Comparison of ENCODE assay signal across 1 cellular context in the genomic region with DNA sequence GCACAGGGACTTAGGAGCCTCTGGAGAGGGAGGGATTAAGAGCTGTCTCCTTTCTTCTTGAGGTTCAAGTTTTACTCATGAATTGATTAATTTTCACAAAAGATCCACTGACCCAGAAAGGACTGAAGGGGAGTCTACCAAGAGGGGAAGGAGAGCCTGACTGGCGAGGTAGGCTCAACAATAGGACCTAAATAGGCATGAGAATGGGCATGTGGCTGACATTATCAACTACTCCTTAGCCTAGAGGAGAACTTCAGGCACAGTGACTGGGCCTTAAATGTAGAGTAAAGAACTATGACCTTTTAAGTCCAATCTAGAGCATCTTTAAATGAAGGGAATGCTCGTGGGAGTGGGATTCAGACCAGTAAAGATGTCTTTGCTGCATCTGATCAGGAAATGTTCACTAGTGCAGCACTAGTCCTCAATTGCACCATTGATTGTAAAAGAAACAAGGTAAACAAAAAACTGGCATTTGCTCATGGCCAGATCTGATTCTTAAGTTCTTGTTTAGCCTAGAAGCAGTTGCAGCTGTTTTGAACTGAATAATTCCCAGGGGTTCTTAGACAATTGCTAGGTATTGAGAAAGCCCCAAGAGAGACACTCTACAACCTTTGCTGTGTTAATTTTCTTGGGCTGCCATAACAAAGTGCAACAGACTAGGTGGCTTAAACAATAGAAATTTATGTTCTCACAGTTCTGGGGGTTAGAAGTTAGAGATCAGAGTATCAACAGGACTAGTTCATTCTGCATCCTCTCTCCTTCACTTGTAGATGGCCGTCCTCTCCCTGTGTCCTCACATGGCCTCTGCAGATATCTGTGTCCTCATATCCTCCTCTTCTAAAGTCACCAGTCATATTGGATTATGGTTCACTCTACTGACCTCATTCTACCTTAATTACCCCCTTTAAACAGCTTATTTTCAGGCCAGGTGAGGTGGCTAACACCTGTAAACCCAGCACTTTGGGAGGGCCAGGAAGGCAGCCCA.
TF ChIP-seq lines count a peak whose summit lies in the region.

No MANE protein-coding gene starts in this region.

TF ChIP-seq in GM23338, 12 proteins besides CTCF, POLR2A, EP300 and RAD21 (continued from another document):
- TF ChIP-seq CREB1 (CRISPR knock-in tag; IDR thresholded peaks at IDR 0.05; ENCODE audit: low read depth) (no peak), ZNF331 (CRISPR knock-in tag; IDR thresholded peaks at IDR 0.05; ENCODE audit: low read depth) (no peak), POLR2AphosphoS5 (IDR thresholded peaks at IDR 0.05; ENCODE audit: low read depth) (no peak), NANOG (IDR thresholded peaks at IDR 0.05; ENCODE audit: borderline replicate concordance) (no peak), STAT1 (IDR thresholded peaks at IDR 0.05; ENCODE audit: unreplicated experiment) (no peak), JUNB (IDR thresholded peaks at IDR 0.05; ENCODE audit: unreplicated experiment) (no peak), EZH2 (IDR thresholded peaks at IDR 0.05; ENCODE audit: low read depth, unreplicated experiment) (no peak)
- TF ChIP-seq, protein P1, sequence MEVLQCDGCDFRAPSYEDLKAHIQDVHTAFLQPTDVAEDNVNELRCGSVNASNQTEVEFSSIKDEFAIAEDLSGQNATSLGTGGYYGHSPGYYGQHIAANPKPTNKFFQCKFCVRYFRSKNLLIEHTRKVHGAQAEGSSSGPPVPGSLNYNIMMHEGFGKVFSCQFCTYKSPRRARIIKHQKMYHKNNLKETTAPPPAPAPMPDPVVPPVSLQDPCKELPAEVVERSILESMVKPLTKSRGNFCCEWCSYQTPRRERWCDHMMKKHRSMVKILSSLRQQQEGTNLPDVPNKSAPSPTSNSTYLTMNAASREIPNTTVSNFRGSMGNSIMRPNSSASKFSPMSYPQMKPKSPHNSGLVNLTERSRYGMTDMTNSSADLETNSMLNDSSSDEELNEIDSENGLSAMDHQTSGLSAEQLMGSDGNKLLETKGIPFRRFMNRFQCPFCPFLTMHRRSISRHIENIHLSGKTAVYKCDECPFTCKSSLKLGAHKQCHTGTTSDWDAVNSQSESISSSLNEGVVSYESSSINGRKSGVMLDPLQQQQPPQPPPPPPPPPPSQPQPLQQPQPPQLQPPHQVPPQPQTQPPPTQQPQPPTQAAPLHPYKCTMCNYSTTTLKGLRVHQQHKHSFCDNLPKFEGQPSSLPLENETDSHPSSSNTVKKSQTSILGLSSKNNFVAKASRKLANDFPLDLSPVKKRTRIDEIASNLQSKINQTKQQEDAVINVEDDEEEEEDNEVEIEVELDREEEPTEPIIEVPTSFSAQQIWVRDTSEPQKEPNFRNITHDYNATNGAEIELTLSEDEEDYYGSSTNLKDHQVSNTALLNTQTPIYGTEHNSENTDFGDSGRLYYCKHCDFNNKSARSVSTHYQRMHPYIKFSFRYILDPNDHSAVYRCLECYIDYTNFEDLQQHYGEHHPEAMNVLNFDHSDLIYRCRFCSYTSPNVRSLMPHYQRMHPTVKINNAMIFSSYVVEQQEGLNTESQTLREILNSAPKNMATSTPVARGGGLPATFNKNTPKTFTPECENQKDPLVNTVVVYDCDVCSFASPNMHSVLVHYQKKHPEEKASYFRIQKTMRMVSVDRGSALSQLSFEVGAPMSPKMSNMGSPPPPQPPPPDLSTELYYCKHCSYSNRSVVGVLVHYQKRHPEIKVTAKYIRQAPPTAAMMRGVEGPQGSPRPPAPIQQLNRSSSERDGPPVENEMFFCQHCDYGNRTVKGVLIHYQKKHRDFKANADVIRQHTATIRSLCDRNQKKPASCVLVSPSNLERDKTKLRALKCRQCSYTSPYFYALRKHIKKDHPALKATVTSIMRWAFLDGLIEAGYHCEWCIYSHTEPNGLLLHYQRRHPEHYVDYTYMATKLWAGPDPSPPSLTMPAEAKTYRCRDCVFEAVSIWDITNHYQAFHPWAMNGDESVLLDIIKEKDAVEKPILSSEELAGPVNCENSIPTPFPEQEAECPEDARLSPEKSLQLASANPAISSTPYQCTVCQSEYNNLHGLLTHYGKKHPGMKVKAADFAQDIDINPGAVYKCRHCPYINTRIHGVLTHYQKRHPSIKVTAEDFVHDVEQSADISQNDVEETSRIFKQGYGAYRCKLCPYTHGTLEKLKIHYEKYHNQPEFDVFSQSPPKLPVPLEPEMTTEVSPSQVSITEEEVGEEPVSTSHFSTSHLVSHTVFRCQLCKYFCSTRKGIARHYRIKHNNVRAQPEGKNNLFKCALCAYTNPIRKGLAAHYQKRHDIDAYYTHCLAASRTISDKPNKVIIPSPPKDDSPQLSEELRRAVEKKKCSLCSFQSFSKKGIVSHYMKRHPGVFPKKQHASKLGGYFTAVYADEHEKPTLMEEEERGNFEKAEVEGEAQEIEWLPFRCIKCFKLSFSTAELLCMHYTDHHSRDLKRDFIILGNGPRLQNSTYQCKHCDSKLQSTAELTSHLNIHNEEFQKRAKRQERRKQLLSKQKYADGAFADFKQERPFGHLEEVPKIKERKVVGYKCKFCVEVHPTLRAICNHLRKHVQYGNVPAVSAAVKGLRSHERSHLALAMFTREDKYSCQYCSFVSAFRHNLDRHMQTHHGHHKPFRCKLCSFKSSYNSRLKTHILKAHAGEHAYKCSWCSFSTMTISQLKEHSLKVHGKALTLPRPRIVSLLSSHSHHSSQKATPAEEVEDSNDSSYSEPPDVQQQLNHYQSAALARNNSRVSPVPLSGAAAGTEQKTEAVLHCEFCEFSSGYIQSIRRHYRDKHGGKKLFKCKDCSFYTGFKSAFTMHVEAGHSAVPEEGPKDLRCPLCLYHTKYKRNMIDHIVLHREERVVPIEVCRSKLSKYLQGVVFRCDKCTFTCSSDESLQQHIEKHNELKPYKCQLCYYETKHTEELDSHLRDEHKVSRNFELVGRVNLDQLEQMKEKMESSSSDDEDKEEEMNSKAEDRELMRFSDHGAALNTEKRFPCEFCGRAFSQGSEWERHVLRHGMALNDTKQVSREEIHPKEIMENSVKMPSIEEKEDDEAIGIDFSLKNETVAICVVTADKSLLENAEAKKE (CRISPR knock-in tag; IDR thresholded peaks at IDR 0.05), result no peak
